ENCODE assay signal across 8 cellular contexts in the genomic region with DNA sequence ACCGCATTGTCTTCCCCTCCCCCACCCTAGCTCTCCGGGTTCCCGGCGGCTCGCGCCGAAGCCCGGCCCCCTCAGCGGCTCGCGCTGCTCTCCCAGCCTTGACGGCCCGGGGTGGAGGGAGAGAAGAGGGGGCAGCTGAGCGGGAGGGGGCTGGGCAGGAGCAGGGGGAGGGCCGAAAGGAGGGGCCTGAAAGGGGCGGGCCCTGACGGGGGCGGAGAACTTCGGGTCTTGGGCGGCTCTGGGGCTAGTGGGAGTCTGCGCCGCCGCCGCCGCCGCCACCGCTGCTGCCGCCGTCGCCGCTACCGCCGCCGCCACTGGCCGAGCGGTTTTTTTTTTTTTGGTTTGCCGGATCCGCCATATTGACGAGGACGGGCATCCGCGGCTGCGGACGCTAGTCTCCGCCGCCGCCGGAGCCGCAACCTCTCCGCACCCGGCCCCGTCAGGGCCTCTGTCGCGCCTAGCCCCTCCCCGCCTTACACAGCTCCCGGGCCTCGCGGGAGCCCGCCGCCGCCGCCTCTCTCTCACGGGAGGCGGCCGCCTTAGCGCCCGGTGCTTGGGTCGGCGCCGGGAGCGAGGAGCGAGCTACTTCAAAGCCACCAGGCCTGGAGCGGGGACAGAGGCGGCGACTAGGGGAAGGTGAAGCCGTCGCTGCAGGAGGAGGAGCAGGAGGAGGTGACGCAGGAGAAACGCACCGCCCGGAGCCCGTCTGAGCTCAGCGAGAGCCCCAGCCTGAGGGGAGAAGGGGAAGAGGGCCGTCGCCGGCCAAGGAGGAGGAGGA. TPM values are rescaled to one million over a fixed set of nuclear protein-coding genes. Genes with fewer than 3 reads are reported as not detected.
DNase-seq lines count a peak whose midpoint lies in the region; ATAC-seq, FAIRE-seq and TF ChIP-seq lines count a peak whose summit lies in the region.

A gene with protein sequence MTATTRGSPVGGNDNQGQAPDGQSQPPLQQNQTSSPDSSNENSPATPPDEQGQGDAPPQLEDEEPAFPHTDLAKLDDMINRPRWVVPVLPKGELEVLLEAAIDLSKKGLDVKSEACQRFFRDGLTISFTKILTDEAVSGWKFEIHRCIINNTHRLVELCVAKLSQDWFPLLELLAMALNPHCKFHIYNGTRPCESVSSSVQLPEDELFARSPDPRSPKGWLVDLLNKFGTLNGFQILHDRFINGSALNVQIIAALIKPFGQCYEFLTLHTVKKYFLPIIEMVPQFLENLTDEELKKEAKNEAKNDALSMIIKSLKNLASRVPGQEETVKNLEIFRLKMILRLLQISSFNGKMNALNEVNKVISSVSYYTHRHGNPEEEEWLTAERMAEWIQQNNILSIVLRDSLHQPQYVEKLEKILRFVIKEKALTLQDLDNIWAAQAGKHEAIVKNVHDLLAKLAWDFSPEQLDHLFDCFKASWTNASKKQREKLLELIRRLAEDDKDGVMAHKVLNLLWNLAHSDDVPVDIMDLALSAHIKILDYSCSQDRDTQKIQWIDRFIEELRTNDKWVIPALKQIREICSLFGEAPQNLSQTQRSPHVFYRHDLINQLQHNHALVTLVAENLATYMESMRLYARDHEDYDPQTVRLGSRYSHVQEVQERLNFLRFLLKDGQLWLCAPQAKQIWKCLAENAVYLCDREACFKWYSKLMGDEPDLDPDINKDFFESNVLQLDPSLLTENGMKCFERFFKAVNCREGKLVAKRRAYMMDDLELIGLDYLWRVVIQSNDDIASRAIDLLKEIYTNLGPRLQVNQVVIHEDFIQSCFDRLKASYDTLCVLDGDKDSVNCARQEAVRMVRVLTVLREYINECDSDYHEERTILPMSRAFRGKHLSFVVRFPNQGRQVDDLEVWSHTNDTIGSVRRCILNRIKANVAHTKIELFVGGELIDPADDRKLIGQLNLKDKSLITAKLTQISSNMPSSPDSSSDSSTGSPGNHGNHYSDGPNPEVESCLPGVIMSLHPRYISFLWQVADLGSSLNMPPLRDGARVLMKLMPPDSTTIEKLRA (N-terminal part only) (plus strand): TSS at position 341 of the 778 bp plus-strand sequence. CDS start 38,184 bp downstream, outside the sequence.

- H3K36me3 Mint-ChIP-seq in WTC11: peaks cover 29% of the 10 kb centered on the region

- intact Hi-C loops in spleen (cut with DNase I; ENCODE audit: low total_unique reads): no loop called here

- H3K4me3 Mint-ChIP-seq in WTC11: peak within 1 kb of the TSS; percentile 81

- TF ChIP-seq RAD21 in A549 (conservative IDR thresholded peaks at IDR 0.05 in 1 of 2, IDR thresholded peaks at IDR 0.05 in 1 of 2): no peak

- no peaks in the 10 kb centered on the region for H3K27me3 Mint-ChIP-seq in WTC11 (ENCODE audit: low read depth)

- no peaks in the 10 kb centered on the region for H3K9me3 Mint-ChIP-seq in WTC11

- WGBS in A549 (ENCODE audit: missing lambda C conversion rate): 2% methylated on average over 8 of the region's 86 CpGs
- WGBS in spleen, 5 donors: 0 to 7% (median 0%) methylated on average over 10 to 78 of the region's 86 CpGs

- peaks cover 42% of the 10 kb centered on the region for H3K4me1 Mint-ChIP-seq in WTC11

- H3K9me3 ChIP-seq in A549 (no peaks in the 10 kb centered on the region), spleen (no peaks in the 10 kb centered on the region)

- H3K36me3 ChIP-seq in bronchial epithelial cell (ENCODE audit: control insufficient read depth, insufficient read depth, low read length) (no peaks in the 10 kb centered on the region), spleen (no peaks in the 10 kb centered on the region)

- TF ChIP-seq POLR2A in A549 (IDR thresholded peaks at IDR 0.05; ENCODE audit: low read length) (0 out of 2 replicates have a peak, but pooled peaks have one; percentile 18), spleen (IDR thresholded peaks at IDR 0.05) (peak in 2 of 3 donors; percentile 35 to 70)

- ATAC-seq in A549: peak; percentile 68 to 82
- ATAC-seq in GM18858 (IDR thresholded peaks at IDR 0.05; ENCODE audit: unreplicated experiment): peak; percentile 34
- ATAC-seq in HG03066 (IDR thresholded peaks at IDR 0.05; ENCODE audit: low read depth, unreplicated experiment): peak; percentile 42
- ATAC-seq in WTC11: peak; percentile 76

- TF ChIP-seq CTCF in A549 (IDR thresholded peaks at IDR 0.05) (no peak), WTC11 (IDR thresholded peaks at IDR 0.05) (no peak), bronchial epithelial cell (IDR thresholded peaks at IDR 0.05; ENCODE audit: insufficient read depth, low read length, severe bottlenecking) (no peak), spleen (IDR thresholded peaks at IDR 0.05 in 8 of 11, conservative IDR thresholded peaks at IDR 0.05 in 3 of 11) (no peak)

- H3K27ac Mint-ChIP-seq in WTC11: peak within 1 kb of the TSS; percentile 99

- TF ChIP-seq EP300 in A549 (IDR thresholded peaks at IDR 0.05): no peak

- H3K4me2 ChIP-seq in A549: peak within 1 kb of the TSS; percentile 81

- FAIRE-seq in A549 (lab: Jason Lieb, UNC) (no peak), bronchial epithelial cell (lab: Jason Lieb, UNC) (no peak)

- peaks cover 41% of the 10 kb centered on the region for H3K4me1 ChIP-seq in A549
- H3K4me1 ChIP-seq in spleen: peaks cover 10 to 49% (median 32%) of the 10 kb centered on the region in 6 donors

- H3K27me3 ChIP-seq in bronchial epithelial cell (ENCODE audit: control insufficient read depth, insufficient read depth, low read length) (no peaks in the 10 kb centered on the region), spleen (replicated peaks in 1 of 7) (no peaks in the 10 kb centered on the region)

- CTCF ChIA-PET in A549 (lab: Yijun Ruan, JAX): interaction anchor here (0.6 to 1.4 kb wide), 4 partner anchors 30 to 161 kb away, joined by 3 to 6 read pairs (median 3); no protein-coding TSS in a partner anchor
- CTCF ChIA-PET in WTC11 (lab: Charles Lee): interaction anchor here (0.7 to 1.3 kb wide), 4 partner anchors 30 to 434 kb away, joined by 3 to 6 read pairs (median 3); no protein-coding TSS in a partner anchor

- peak within 1 kb of the TSS; percentile 91 to 96 for H3K27ac ChIP-seq in A549
- H3K27ac ChIP-seq in spleen: peak within 1 kb of the TSS; percentile 95 to 100 (median 99)

- POLR2A ChIA-PET in A549 (lab: Yijun Ruan, JAX): interaction anchor here (0.5 to 4.9 kb wide), 25 partner anchors 9 to 439 kb away, joined by 3 to 50 read pairs (median 4); partner anchors contain the start of genes CXorf38 and MED14
- POLR2A ChIA-PET in WTC11 (lab: Charles Lee): interaction anchor here (0.6 to 3.4 kb wide), 9 partner anchors 11 to 326 kb away, joined by 3 to 20 read pairs (median 6); no protein-coding TSS in a partner anchor

- H3K4me3 ChIP-seq in A549: peak within 1 kb of the TSS; percentile 89
- H3K4me3 ChIP-seq in bronchial epithelial cell (ENCODE audit: low read depth, low read length): peak within 1 kb of the TSS; percentile 86
- peak within 1 kb of the TSS; percentile 58 to 91 (median 79) for H3K4me3 ChIP-seq in spleen

- DNase-seq in A549 (ENCODE audit: low read depth in 1 of 2, low spot score in 1 of 2) (peak; percentile 51 to 91), NCI-H2196 (lab: John Stamatoyannopoulos, UW; ENCODE audit: unreplicated experiment) (peak; percentile 78), WTC11 (ENCODE audit: low spot score) (peak; percentile 82), bronchial epithelial cell (ENCODE audit: low read depth) (peak; percentile 50), inferior parietal cortex (ENCODE audit: extremely low spot score) (peak; percentile 60), spleen (peak; percentile 98)

TF ChIP-seq in A549, 52 proteins besides CTCF, POLR2A, EP300 and RAD21 (continues in another document):
- TF ChIP-seq FOSL2 (IDR thresholded peaks at IDR 0.05) (no peak), FOSL2 (CRISPR knock-in tag; IDR thresholded peaks at IDR 0.05) (no peak), HOXB5 (CRISPR knock-in tag; IDR thresholded peaks at IDR 0.05) (no peak), POLR2AphosphoS2 (conservative IDR thresholded peaks at IDR 0.05; ENCODE audit: low read length) (no peak), CHD2 (IDR thresholded peaks at IDR 0.05; ENCODE audit: low read length, partially characterized antibody) (peak; percentile 78)

TF ChIP-seq in WTC11, 78 proteins besides CTCF, POLR2A, EP300 and RAD21 (continues in another document):
- TF ChIP-seq ZNF425 (CRISPR knock-in tag; conservative IDR thresholded peaks at IDR 0.05): no peak
- TF ChIP-seq ZBTB43 (CRISPR knock-in tag; IDR thresholded peaks at IDR 0.05): peak; percentile 43; the same call in 1 of the 2 replicates

RNA-seq across cellular contexts. Expression of the gene that starts here (rescaled TPM):
- polyA plus RNA-seq in A549 (2011; rRNA removed) (70.4 and 110 TPM in 2 replicates), A549 (2017; fragmentation: RNase III; extraction: RNeasy Plus Mini Kit Qiagen cat#74134 plus additional on column Dnase treatment) (30.7 to 32.6 TPM (median 31.8 TPM) in 3 replicates), spleen (1 to 10 TPM; 8.0 to 9.0 (median 8.3) TPM)
- polyA plus RNA-seq in A549 (2012; cell fraction: cytosol; rRNA removed): 10.0 and 12.6 TPM in 2 replicates
- polyA plus RNA-seq in A549 (2012; cell fraction: nucleus; rRNA removed): 10.8 and 15.3 TPM in 2 replicates
- 264 and 283 TPM in 2 replicates for polyA minus RNA-seq in A549 (2011; rRNA and poly(A)+ RNA removed)
- total RNA-seq in WTC11 (2021) (163 to 177 TPM (median 175 TPM) in 3 replicates), bronchial epithelial cell (53.2 and 118 TPM in 2 replicates), spleen (100 to 1,000 TPM in 3 of 7 donors, 10 to 100 TPM in 4; 82.7 to 116 (median 95.3) TPM)

Comparison
In these comparisons a context has a peak if more than half of its experiments do, and no peak if none do; other contexts are left out.
1. Peak in every context shown above with its lines: DNase-seq, ATAC-seq, H3K4me3 ChIP-seq and H3K27ac ChIP-seq.